1 cellular context compared by ENCODE assay signal in genomic region chr10:557792-558328, GRCh38.
TF ChIP-seq lines count a peak whose summit lies in the region.

No MANE protein-coding gene starts in this region.

TF ChIP-seq in K562, 482 proteins besides CTCF, POLR2A, EP300 and RAD21 (continued from another document):
- TF ChIP-seq USF2 (CRISPR knock-in tag; IDR thresholded peaks at IDR 0.05) (peak; percentile 35; the same call in 1 of the 2 replicates), RAD51 (IDR thresholded peaks at IDR 0.05; ENCODE audit: borderline replicate concordance, low read depth) (peak; percentile 36; the same call in 1 of the 2 replicates)
